ENCODE assay signal across 8 cellular contexts in the genomic region with DNA sequence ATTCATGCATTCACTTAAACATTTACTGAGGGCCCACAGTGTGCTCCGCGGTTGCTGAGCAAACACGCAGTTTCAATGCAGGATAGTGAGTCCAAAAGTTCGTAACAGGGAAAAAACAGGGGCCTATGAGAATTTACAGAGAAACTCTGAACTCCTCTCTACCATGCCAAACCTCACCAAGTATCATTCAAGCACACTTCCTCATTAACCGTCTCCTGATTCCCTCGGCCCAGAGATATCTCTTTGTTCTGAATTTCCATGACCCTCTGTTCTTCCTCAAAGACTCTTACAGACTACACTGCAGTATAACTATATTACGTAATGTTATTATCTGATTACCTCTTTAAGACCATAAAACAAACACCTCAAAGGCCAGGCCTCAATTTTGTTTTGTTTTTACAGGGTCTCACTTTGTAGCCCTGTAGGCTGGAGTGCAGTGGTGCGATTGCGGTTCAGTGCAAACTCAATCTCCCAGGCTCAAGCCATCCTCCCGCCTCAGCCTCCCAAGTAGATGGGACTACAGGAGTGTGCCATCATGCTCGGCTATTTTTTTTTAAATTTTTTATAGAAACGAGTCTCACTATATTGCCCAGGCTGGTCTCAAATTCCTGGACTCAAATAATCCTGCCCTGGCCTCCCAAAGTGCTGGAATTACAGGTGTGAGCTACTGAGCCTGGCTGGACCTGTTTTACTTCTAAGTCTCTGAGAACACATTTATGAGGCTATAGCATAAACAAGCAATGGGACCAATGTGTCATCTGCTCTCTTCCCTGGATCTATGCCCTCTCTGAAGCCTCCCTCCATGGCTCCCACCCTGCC. TPM values are rescaled to one million over a fixed set of nuclear protein-coding genes. Genes with fewer than 3 reads are reported as not detected.
A peak's percentile ranks its signal among the peaks of the same experiment; 100 is the strongest.
DNase-seq lines count a peak whose midpoint lies in the region; ATAC-seq and TF ChIP-seq lines count a peak whose summit lies in the region.

No MANE protein-coding gene starts in this region.

- DNase-seq in NCI-H146 treated with DMSO at 0.1 percent for 48 hours (lab: John Stamatoyannopoulos, UW; ENCODE audit: unreplicated experiment) = peak; percentile 36
- DNase-seq in choroid plexus epithelial cell (ENCODE audit: low read depth) = no peak
- no peak for DNase-seq in globus pallidus (ENCODE audit: low spot score)
- no peak for DNase-seq in GM19238 (ENCODE audit: insufficient read length, low spot score)

- H3F3A ChIP-seq in neural cell (ENCODE audit: insufficient read depth, low read length, poor library complexity, severe bottlenecking) = no peaks in the 10 kb centered on the region

- H3K79me2 ChIP-seq in neural cell (replicated peaks; ENCODE audit: insufficient read depth, low read length) = peaks cover 36% of the 10 kb centered on the region

- no peak for TF ChIP-seq RAD21 in neural cell (conservative IDR thresholded peaks at IDR 0.05)

- H3K36me3 ChIP-seq in neural cell (ENCODE audit: insufficient read depth, low read length) = no peaks in the 10 kb centered on the region

- H3K4me2 ChIP-seq in neural cell (ENCODE audit: low read length) = no peak overlapping the region

- H3K9me3 ChIP-seq in neural cell (ENCODE audit: low read length) = no peaks in the 10 kb centered on the region

- TF ChIP-seq CTCF in GM12875 (IDR thresholded peaks at IDR 0.05; ENCODE audit: borderline replicate concordance, insufficient read depth, low read depth, low read length) (no peak), choroid plexus epithelial cell (conservative IDR thresholded peaks at IDR 0.05; ENCODE audit: low read depth, low read length) (no peak), neural cell (IDR thresholded peaks at IDR 0.05; ENCODE audit: poor library complexity, severe bottlenecking) (no peak)

- no peak overlapping the region for H3K9ac ChIP-seq in neural cell (ENCODE audit: low read length)

- no peaks in the 10 kb centered on the region for H4K20me1 ChIP-seq in neural cell (ENCODE audit: insufficient read depth)

- H3K9me2 ChIP-seq in neural cell (ENCODE audit: insufficient read depth, low read length) = no peaks in the 10 kb centered on the region

- H2AFZ ChIP-seq in neural cell (ENCODE audit: low read depth, low read length) = no peak overlapping the region

- H3K27me3 ChIP-seq in neural cell (ENCODE audit: insufficient read depth, low read depth, low read length) = no peaks in the 10 kb centered on the region

- H3K27ac ChIP-seq in neural cell (ENCODE audit: low read length) = no peak overlapping the region

- no peak for TF ChIP-seq EP300 in neural cell (conservative IDR thresholded peaks at IDR 0.05; ENCODE audit: poor library complexity, severe bottlenecking)

- H3K4me3 ChIP-seq in GM12875 (ENCODE audit: low read depth, low read length) = peak overlapping the region; percentile 11
- peak overlapping the region; percentile 15 for H3K4me3 ChIP-seq in choroid plexus epithelial cell (ENCODE audit: low read depth, low read length)
- H3K4me3 ChIP-seq in neural cell (ENCODE audit: low read length) = peak overlapping the region; percentile 49

- ATAC-seq in HG03442 (IDR thresholded peaks at IDR 0.05; ENCODE audit: unreplicated experiment) = no peak
- ATAC-seq in GM18873 (IDR thresholded peaks at IDR 0.05; ENCODE audit: low FRiP score, unreplicated experiment) = no peak

TF ChIP-seq in neural cell, 6 proteins besides CTCF, POLR2A, EP300 and RAD21:
- TF ChIP-seq MXI1 (conservative IDR thresholded peaks at IDR 0.05; ENCODE audit: poor library complexity, severe bottlenecking) = no peak
- no peak for TF ChIP-seq SMC3 (conservative IDR thresholded peaks at IDR 0.05; ENCODE audit: poor library complexity)
- no peak for TF ChIP-seq POLR2AphosphoS5 (IDR thresholded peaks at IDR 0.05)
- TF ChIP-seq TAF1 (IDR thresholded peaks at IDR 0.05; ENCODE audit: low read depth) = no peak
- no peak for TF ChIP-seq EZH2 (IDR thresholded peaks at IDR 0.05; ENCODE audit: borderline replicate concordance, insufficient read depth, low read length, poor library complexity, severe bottlenecking)
- no peak for TF ChIP-seq REST (IDR thresholded peaks at IDR 0.05; ENCODE audit: borderline replicate concordance)

RNA-seq across cellular contexts. Expression of gene HPS4, which starts 3.6 kb away (rescaled TPM):
- 51.9 and 54.1 TPM in 2 replicates for polyA plus RNA-seq in neural cell
- 54.5 and 56.6 TPM in 2 replicates for polyA minus RNA-seq in neural cell

RNA-seq across cellular contexts. Expression of gene SRRD, which starts 3.7 kb away (rescaled TPM):
- polyA plus RNA-seq in neural cell = 29.3 and 33.9 TPM in 2 replicates
- 36.8 and 39.7 TPM in 2 replicates for polyA minus RNA-seq in neural cell

RNA-seq across cellular contexts. Expression of gene TFIP11, which starts 32.3 kb away (rescaled TPM):
- polyA plus RNA-seq in neural cell = 24.9 and 49.8 TPM in 2 replicates
- 46.5 and 53.3 TPM in 2 replicates for polyA minus RNA-seq in neural cell

RNA-seq across cellular contexts. Expression of gene ASPHD2, which starts 50.9 kb away (rescaled TPM):
- polyA plus RNA-seq in neural cell = 16.7 and 18.7 TPM in 2 replicates
- polyA minus RNA-seq in neural cell = 28.1 and 29.0 TPM in 2 replicates
